13 cellular contexts compared by ENCODE assay signal in the genomic region with DNA sequence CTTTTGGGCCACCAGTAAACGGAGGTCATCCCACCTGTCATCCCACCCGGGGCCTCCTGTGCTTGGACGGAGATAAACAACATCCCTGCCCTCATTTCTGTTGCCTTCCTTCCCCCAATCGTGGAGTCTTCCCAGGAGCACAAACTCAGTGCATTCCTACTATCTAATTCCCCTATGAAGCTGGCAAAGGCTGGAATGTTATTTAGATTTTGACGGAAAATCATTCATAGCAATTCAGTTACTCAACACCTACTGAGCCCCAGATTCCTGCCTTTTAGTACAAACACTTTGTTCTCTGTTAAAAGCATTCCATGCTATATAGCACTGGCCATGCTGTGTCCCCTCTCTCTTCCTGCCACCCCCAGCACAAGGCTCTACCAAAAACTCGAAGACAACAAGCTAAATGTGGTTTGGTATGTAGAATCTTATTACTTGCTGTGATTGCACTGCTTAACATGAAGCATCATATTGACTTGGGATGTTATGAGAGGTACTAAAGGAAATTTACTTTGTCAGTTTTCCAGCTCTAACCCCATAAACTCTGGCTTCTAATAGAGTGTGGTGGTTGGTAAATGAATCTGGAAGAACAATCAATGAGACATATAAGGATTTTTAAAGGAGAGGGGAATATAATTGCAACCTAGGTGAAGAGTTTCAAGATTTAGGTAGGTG. TPM values are rescaled to one million over a fixed set of nuclear protein-coding genes. Genes with fewer than 3 reads are reported as not detected.
DNase-seq lines count a peak whose midpoint lies in the region; ATAC-seq and TF ChIP-seq lines count a peak whose summit lies in the region.
"Had no signal": no experiment of that assay in that cellular context is flagged by ENCODE, and none has a peak within 500 bp of the region (broad histone marks: within the 10 kb centered on the region; RNA-seq: fewer than 3 reads in every experiment).

No MANE protein-coding gene starts in this region.

- H3K4me3 ChIP-seq in left ventricle myocardium inferior: no peak overlapping the region
- no peak overlapping the region for H3K4me3 ChIP-seq in heart left ventricle
- H3K4me3 ChIP-seq in naive thymus-derived CD4-positive, alpha-beta T cell (ENCODE audit: low read length): no peak overlapping the region
- no peak overlapping the region for H3K4me3 ChIP-seq in uterus
- H3K4me3 ChIP-seq in neural progenitor cell: no peak overlapping the region
- H3K4me3 ChIP-seq: breast epithelium had no signal

- H2AFZ ChIP-seq in neural progenitor cell (replicated peaks): no peak overlapping the region

- H3K36me3 ChIP-seq in left ventricle myocardium inferior (no peaks in the 10 kb centered on the region), heart left ventricle (no peaks in the 10 kb centered on the region), uterus (no peaks in the 10 kb centered on the region), neural progenitor cell (no peaks in the 10 kb centered on the region)
- no peaks in the 10 kb centered on the region for H3K36me3 ChIP-seq in naive thymus-derived CD4-positive, alpha-beta T cell (ENCODE audit: control insufficient read depth in 2 of 3, insufficient read depth in 3 of 3, low read length in 3 of 3)
- H3K36me3 ChIP-seq: breast epithelium had no signal

- H3K4me1 Mint-ChIP-seq in chondrocyte (ENCODE audit: low read depth) (peaks cover 52% of the 10 kb centered on the region), neural progenitor cell (peaks cover 39% of the 10 kb centered on the region)
- H3K4me1 Mint-ChIP-seq in naive thymus-derived CD4-positive, alpha-beta T cell: peaks cover 4 to 17% (median 10%) of the 10 kb centered on the region in 7 donors

- H3F3A ChIP-seq in neural progenitor cell (ENCODE audit: low read depth): peaks cover 10% of the 10 kb centered on the region

- H3K27ac Mint-ChIP-seq in chondrocyte (ENCODE audit: unreplicated experiment) (peak overlapping the region; percentile 86), neural progenitor cell (no peak overlapping the region)
- H3K27ac Mint-ChIP-seq in naive thymus-derived CD4-positive, alpha-beta T cell: peak overlapping the region in 3 of 9 donors; percentile 3 to 13 (median 13)

- TF ChIP-seq CTCF in left ventricle myocardium inferior (IDR thresholded peaks at IDR 0.05; ENCODE audit: borderline replicate concordance) (no peak), heart left ventricle (IDR thresholded peaks at IDR 0.05) (no peak), chondrocyte (IDR thresholded peaks at IDR 0.05) (no peak), uterus (IDR thresholded peaks at IDR 0.05) (no peak), neural progenitor cell (IDR thresholded peaks at IDR 0.05) (no peak)

- H3K4me1 ChIP-seq in left ventricle myocardium inferior (peaks cover 23% of the 10 kb centered on the region), heart left ventricle (peaks cover 0 to 22% (median 13%) of the 10 kb centered on the region in 12 donors), uterus (no peaks in the 10 kb centered on the region), neural progenitor cell (peaks cover 16% of the 10 kb centered on the region)
- H3K4me1 ChIP-seq in naive thymus-derived CD4-positive, alpha-beta T cell (ENCODE audit: control insufficient read depth in 2 of 2, insufficient read depth in 2 of 2, low read length in 2 of 2): peaks cover 0 to 4% of the 10 kb centered on the region in 2 donors
- H3K4me1 ChIP-seq: breast epithelium had no signal

- DNase-seq in left ventricle myocardium inferior: no peak
- no peak for DNase-seq in heart left ventricle
- DNase-seq in chondrocyte (ENCODE audit: low spot score): no peak
- DNase-seq in naive thymus-derived CD4-positive, alpha-beta T cell: no peak
- no peak for DNase-seq in uterus
- no peak for DNase-seq in neural progenitor cell (ENCODE audit: low spot score)
- no peak for DNase-seq in SW480 (ENCODE audit: low spot score)
- DNase-seq: ACHN, kidney, MV-4-11, NCI-H345 had no signal

- H4K20me1 ChIP-seq in neural progenitor cell (ENCODE audit: low read depth): no peaks in the 10 kb centered on the region

- TF ChIP-seq POLR2A in heart left ventricle (IDR thresholded peaks at IDR 0.05) (no peak), uterus (IDR thresholded peaks at IDR 0.05) (no peak)

- H3K9me3 ChIP-seq in left ventricle myocardium inferior (replicated peaks) (no peaks in the 10 kb centered on the region), heart left ventricle (no peaks in the 10 kb centered on the region), uterus (no peaks in the 10 kb centered on the region), neural progenitor cell (ENCODE audit: low read depth) (no peaks in the 10 kb centered on the region)
- H3K9me3 ChIP-seq in naive thymus-derived CD4-positive, alpha-beta T cell (ENCODE audit: control insufficient read depth in 2 of 3, low read length in 3 of 3): no peaks in the 10 kb centered on the region
- H3K9me3 ChIP-seq: breast epithelium had no signal

- H3K36me3 Mint-ChIP-seq in chondrocyte (ENCODE audit: low read depth): no peaks in the 10 kb centered on the region
- no peaks in the 10 kb centered on the region for H3K36me3 Mint-ChIP-seq in naive thymus-derived CD4-positive, alpha-beta T cell
- no peaks in the 10 kb centered on the region for H3K36me3 Mint-ChIP-seq in neural progenitor cell

- no peak overlapping the region for H3K9ac ChIP-seq in neural progenitor cell

- intact Hi-C loops in left ventricle myocardium inferior (cut with micrococcal nuclease) (no loop called here), heart left ventricle (cut with DNase I) (loop anchor here in 4 of 10 donors (2.0 to 5.0 kb wide), 2 partner anchors 32 to 33 kb away; a partner anchor contains a TSS), uterus (cut with DNase I; ENCODE audit: low total_unique reads) (no loop called here)
- intact Hi-C loops in naive thymus-derived CD4-positive, alpha-beta T cell (cut with micrococcal nuclease): no loop called here

- H3K9me3 Mint-ChIP-seq in chondrocyte (ENCODE audit: low read depth) (no peaks in the 10 kb centered on the region), neural progenitor cell (no peaks in the 10 kb centered on the region)
- H3K9me3 Mint-ChIP-seq in naive thymus-derived CD4-positive, alpha-beta T cell: no peaks in the 10 kb centered on the region

- WGBS in heart left ventricle, 4 donors: 74 to 82% (median 77%) methylated on average over 6 of the region's 6 CpGs

- CTCF ChIA-PET in naive thymus-derived CD4-positive, alpha-beta T cell (lab: Charles Lee): no interaction called here

- POLR2A ChIA-PET in naive thymus-derived CD4-positive, alpha-beta T cell (lab: Charles Lee): interaction anchor here (1.0 kb wide), 1 partner anchor 16 kb away, joined by 3 read pairs; no protein-coding TSS in a partner anchor

- H3K27me3 Mint-ChIP-seq in chondrocyte (ENCODE audit: low read depth): no peaks in the 10 kb centered on the region
- H3K27me3 Mint-ChIP-seq in naive thymus-derived CD4-positive, alpha-beta T cell: no peaks in the 10 kb centered on the region
- peaks cover 7% of the 10 kb centered on the region for H3K27me3 Mint-ChIP-seq in neural progenitor cell (ENCODE audit: insufficient read depth, low read depth)

- H3K27ac ChIP-seq in left ventricle myocardium inferior (replicated peaks): peak overlapping the region; percentile 98
- peak overlapping the region in 1 of 12 donors; percentile 95 for H3K27ac ChIP-seq in heart left ventricle
- no peak overlapping the region for H3K27ac ChIP-seq in naive thymus-derived CD4-positive, alpha-beta T cell (ENCODE audit: low read depth, low read length)
- H3K27ac ChIP-seq in uterus: peak overlapping the region; percentile 92 to 96
- H3K27ac ChIP-seq in neural progenitor cell: no peak overlapping the region

- no peaks in the 10 kb centered on the region for H3K79me2 ChIP-seq in neural progenitor cell (ENCODE audit: low read depth)

- no peak overlapping the region for H3K4me2 ChIP-seq in neural progenitor cell

- H3K27me3 ChIP-seq in left ventricle myocardium inferior (ENCODE audit: low read depth) (no peaks in the 10 kb centered on the region), heart left ventricle (no peaks in the 10 kb centered on the region), uterus (no peaks in the 10 kb centered on the region), neural progenitor cell (no peaks in the 10 kb centered on the region)
- no peaks in the 10 kb centered on the region for H3K27me3 ChIP-seq in naive thymus-derived CD4-positive, alpha-beta T cell (ENCODE audit: control insufficient read depth in 2 of 2, insufficient read depth in 2 of 2, low read length in 2 of 2)
- H3K27me3 ChIP-seq: breast epithelium had no signal

- ATAC-seq in heart left ventricle: no peak
- no peak for ATAC-seq in naive thymus-derived CD4-positive, alpha-beta T cell
- no peak for ATAC-seq in HG02981 (IDR thresholded peaks at IDR 0.05; ENCODE audit: unreplicated experiment)

- H3K4me3 Mint-ChIP-seq in chondrocyte (ENCODE audit: unreplicated experiment) (no peak overlapping the region), neural progenitor cell (no peak overlapping the region)
- peak overlapping the region in 9 of 10 donors; percentile 8 to 61 (median 38) for H3K4me3 Mint-ChIP-seq in naive thymus-derived CD4-positive, alpha-beta T cell

RNA-seq across cellular contexts. Expression of a gene that starts 32.3 kb away (rescaled TPM):
- total RNA-seq in left ventricle myocardium inferior (51.5 TPM), heart left ventricle (10 to 100 TPM; 18.1 to 73.0 (median 44.3) TPM), chondrocyte (10.8 to 25.1 TPM (median 10.9 TPM) in 3 replicates), uterus (10 to 100 TPM; 28.5 to 61.7 (median 31.6) TPM), neural progenitor cell (ENCODE audit: low replicate concordance) (41.9 and 85.3 TPM in 2 replicates)
- 10 to 100 TPM; 19.9 to 34.9 TPM for polyA plus RNA-seq in heart left ventricle
- total RNA-seq in naive thymus-derived CD4-positive, alpha-beta T cell: 10 to 100 TPM in 2 of 5 experiments, 1 to 10 TPM in 3; 4.9 to 27.8 (median 6.5) TPM
- polyA plus RNA-seq in naive thymus-derived CD4-positive, alpha-beta T cell: 1 to 10 TPM; 7.8 to 8.9 TPM

RNA-seq across cellular contexts. Expression of a gene that starts 40.9 kb away (rescaled TPM):
- total RNA-seq in left ventricle myocardium inferior (35.2 TPM), heart left ventricle (10 to 100 TPM; 17.8 to 45.5 (median 29.7) TPM), chondrocyte (37.7 to 40.4 TPM (median 38.2 TPM) in 3 replicates), uterus (10 to 100 TPM; 13.6 to 40.9 (median 29.5) TPM), neural progenitor cell (ENCODE audit: low replicate concordance) (12.2 and 17.3 TPM in 2 replicates)
- polyA plus RNA-seq in heart left ventricle: 10 to 100 TPM; 23.4 to 26.2 TPM
- 10 to 100 TPM; 61.9 to 88.0 (median 86.2) TPM for total RNA-seq in naive thymus-derived CD4-positive, alpha-beta T cell
- polyA plus RNA-seq in naive thymus-derived CD4-positive, alpha-beta T cell: 10 to 100 TPM; 45.6 to 47.7 TPM

Comparison
In these comparisons a context has a peak if more than half of its experiments do, and no peak if none do; other contexts are left out.
1. H3K27ac ChIP-seq: peak in left ventricle myocardium inferior (single experiment) and uterus (2 of 2); none in naive thymus-derived CD4-positive, alpha-beta T cell (single experiment) and neural progenitor cell (single experiment).
2. H3K4me3 Mint-ChIP-seq: peak in naive thymus-derived CD4-positive, alpha-beta T cell (9 of 10); none in chondrocyte (single experiment) and neural progenitor cell (single experiment).